Comparison of ENCODE assay signal across 2 cellular contexts in the genomic region with DNA sequence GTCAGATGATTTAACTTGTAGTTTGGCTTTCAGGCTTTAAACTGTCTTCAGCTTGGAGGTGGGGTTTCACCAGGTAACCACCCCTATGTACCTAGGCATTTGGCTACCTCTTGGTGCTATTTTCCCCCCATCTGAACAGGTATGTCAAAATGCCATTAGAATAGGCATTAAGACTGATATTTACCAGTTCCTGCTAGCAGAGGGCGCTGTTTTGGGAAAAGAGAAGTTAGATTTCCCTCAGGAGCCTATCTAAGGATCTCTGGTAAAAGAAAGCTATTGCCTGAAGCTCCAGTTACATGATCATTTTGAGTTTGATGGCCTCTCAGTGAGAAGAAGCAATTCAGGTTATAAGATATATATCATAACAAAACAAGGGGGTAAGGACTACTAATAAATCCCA.
TF ChIP-seq lines count a peak whose summit lies in the region.

No MANE protein-coding gene starts in this region.

TF ChIP-seq in GM23338, 12 proteins besides CTCF, POLR2A, EP300 and RAD21 (continues in another document):
- TF ChIP-seq EZH2 (IDR thresholded peaks at IDR 0.05; ENCODE audit: low read depth, unreplicated experiment) (no peak), POLR2AphosphoS5 (IDR thresholded peaks at IDR 0.05; ENCODE audit: low read depth) (no peak), JUNB (IDR thresholded peaks at IDR 0.05; ENCODE audit: unreplicated experiment) (no peak), ZNF114 (CRISPR knock-in tag; IDR thresholded peaks at IDR 0.05) (no peak), NANOG (IDR thresholded peaks at IDR 0.05; ENCODE audit: borderline replicate concordance) (no peak), STAT1 (IDR thresholded peaks at IDR 0.05; ENCODE audit: unreplicated experiment) (no peak), CREB1 (CRISPR knock-in tag; IDR thresholded peaks at IDR 0.05; ENCODE audit: low read depth) (no peak)
- TF ChIP-seq, protein P1, sequence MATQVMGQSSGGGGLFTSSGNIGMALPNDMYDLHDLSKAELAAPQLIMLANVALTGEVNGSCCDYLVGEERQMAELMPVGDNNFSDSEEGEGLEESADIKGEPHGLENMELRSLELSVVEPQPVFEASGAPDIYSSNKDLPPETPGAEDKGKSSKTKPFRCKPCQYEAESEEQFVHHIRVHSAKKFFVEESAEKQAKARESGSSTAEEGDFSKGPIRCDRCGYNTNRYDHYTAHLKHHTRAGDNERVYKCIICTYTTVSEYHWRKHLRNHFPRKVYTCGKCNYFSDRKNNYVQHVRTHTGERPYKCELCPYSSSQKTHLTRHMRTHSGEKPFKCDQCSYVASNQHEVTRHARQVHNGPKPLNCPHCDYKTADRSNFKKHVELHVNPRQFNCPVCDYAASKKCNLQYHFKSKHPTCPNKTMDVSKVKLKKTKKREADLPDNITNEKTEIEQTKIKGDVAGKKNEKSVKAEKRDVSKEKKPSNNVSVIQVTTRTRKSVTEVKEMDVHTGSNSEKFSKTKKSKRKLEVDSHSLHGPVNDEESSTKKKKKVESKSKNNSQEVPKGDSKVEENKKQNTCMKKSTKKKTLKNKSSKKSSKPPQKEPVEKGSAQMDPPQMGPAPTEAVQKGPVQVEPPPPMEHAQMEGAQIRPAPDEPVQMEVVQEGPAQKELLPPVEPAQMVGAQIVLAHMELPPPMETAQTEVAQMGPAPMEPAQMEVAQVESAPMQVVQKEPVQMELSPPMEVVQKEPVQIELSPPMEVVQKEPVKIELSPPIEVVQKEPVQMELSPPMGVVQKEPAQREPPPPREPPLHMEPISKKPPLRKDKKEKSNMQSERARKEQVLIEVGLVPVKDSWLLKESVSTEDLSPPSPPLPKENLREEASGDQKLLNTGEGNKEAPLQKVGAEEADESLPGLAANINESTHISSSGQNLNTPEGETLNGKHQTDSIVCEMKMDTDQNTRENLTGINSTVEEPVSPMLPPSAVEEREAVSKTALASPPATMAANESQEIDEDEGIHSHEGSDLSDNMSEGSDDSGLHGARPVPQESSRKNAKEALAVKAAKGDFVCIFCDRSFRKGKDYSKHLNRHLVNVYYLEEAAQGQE (IDR thresholded peaks at IDR 0.05; ENCODE audit: unreplicated experiment): no peak
- TF ChIP-seq, protein P2, sequence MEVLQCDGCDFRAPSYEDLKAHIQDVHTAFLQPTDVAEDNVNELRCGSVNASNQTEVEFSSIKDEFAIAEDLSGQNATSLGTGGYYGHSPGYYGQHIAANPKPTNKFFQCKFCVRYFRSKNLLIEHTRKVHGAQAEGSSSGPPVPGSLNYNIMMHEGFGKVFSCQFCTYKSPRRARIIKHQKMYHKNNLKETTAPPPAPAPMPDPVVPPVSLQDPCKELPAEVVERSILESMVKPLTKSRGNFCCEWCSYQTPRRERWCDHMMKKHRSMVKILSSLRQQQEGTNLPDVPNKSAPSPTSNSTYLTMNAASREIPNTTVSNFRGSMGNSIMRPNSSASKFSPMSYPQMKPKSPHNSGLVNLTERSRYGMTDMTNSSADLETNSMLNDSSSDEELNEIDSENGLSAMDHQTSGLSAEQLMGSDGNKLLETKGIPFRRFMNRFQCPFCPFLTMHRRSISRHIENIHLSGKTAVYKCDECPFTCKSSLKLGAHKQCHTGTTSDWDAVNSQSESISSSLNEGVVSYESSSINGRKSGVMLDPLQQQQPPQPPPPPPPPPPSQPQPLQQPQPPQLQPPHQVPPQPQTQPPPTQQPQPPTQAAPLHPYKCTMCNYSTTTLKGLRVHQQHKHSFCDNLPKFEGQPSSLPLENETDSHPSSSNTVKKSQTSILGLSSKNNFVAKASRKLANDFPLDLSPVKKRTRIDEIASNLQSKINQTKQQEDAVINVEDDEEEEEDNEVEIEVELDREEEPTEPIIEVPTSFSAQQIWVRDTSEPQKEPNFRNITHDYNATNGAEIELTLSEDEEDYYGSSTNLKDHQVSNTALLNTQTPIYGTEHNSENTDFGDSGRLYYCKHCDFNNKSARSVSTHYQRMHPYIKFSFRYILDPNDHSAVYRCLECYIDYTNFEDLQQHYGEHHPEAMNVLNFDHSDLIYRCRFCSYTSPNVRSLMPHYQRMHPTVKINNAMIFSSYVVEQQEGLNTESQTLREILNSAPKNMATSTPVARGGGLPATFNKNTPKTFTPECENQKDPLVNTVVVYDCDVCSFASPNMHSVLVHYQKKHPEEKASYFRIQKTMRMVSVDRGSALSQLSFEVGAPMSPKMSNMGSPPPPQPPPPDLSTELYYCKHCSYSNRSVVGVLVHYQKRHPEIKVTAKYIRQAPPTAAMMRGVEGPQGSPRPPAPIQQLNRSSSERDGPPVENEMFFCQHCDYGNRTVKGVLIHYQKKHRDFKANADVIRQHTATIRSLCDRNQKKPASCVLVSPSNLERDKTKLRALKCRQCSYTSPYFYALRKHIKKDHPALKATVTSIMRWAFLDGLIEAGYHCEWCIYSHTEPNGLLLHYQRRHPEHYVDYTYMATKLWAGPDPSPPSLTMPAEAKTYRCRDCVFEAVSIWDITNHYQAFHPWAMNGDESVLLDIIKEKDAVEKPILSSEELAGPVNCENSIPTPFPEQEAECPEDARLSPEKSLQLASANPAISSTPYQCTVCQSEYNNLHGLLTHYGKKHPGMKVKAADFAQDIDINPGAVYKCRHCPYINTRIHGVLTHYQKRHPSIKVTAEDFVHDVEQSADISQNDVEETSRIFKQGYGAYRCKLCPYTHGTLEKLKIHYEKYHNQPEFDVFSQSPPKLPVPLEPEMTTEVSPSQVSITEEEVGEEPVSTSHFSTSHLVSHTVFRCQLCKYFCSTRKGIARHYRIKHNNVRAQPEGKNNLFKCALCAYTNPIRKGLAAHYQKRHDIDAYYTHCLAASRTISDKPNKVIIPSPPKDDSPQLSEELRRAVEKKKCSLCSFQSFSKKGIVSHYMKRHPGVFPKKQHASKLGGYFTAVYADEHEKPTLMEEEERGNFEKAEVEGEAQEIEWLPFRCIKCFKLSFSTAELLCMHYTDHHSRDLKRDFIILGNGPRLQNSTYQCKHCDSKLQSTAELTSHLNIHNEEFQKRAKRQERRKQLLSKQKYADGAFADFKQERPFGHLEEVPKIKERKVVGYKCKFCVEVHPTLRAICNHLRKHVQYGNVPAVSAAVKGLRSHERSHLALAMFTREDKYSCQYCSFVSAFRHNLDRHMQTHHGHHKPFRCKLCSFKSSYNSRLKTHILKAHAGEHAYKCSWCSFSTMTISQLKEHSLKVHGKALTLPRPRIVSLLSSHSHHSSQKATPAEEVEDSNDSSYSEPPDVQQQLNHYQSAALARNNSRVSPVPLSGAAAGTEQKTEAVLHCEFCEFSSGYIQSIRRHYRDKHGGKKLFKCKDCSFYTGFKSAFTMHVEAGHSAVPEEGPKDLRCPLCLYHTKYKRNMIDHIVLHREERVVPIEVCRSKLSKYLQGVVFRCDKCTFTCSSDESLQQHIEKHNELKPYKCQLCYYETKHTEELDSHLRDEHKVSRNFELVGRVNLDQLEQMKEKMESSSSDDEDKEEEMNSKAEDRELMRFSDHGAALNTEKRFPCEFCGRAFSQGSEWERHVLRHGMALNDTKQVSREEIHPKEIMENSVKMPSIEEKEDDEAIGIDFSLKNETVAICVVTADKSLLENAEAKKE (CRISPR knock-in tag; IDR thresholded peaks at IDR 0.05): no peak
- TF ChIP-seq, protein P3, sequence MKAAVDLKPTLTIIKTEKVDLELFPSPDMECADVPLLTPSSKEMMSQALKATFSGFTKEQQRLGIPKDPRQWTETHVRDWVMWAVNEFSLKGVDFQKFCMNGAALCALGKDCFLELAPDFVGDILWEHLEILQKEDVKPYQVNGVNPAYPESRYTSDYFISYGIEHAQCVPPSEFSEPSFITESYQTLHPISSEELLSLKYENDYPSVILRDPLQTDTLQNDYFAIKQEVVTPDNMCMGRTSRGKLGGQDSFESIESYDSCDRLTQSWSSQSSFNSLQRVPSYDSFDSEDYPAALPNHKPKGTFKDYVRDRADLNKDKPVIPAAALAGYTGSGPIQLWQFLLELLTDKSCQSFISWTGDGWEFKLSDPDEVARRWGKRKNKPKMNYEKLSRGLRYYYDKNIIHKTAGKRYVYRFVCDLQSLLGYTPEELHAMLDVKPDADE (IDR thresholded peaks at IDR 0.05): no peak

TF ChIP-seq in H1, 55 proteins besides CTCF, POLR2A, EP300 and RAD21:
- no peak for TF ChIP-seq CHD1 (IDR thresholded peaks at IDR 0.05; ENCODE audit: low read depth, low read length)
- no peak for TF ChIP-seq NANOG (IDR thresholded peaks at IDR 0.05; ENCODE audit: insufficient read depth, low read depth, low read length, poor library complexity, severe bottlenecking)
TF ChIP-seq in H1: peak in this region for 0.
